In genomic region chr9:122912964-122913673, GRCh38 we compare ENCODE assay signal across 1 cellular context.
TF ChIP-seq lines count a peak whose summit lies in the region.

A gene with protein sequence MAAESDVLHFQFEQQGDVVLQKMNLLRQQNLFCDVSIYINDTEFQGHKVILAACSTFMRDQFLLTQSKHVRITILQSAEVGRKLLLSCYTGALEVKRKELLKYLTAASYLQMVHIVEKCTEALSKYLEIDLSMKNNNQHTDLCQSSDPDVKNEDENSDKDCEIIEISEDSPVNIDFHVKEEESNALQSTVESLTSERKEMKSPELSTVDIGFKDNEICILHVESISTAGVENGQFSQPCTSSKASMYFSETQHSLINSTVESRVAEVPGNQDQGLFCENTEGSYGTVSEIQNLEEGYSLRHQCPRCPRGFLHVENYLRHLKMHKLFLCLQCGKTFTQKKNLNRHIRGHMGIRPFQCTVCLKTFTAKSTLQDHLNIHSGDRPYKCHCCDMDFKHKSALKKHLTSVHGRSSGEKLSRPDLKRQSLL (minus strand): TSS chr9:122913323. CDS start chr9:122912072, 1,251 bp downstream.

TF ChIP-seq in K562, 482 proteins besides CTCF, POLR2A, EP300 and RAD21 (continued from another document and continues in another):
- TF ChIP-seq, protein P1, sequence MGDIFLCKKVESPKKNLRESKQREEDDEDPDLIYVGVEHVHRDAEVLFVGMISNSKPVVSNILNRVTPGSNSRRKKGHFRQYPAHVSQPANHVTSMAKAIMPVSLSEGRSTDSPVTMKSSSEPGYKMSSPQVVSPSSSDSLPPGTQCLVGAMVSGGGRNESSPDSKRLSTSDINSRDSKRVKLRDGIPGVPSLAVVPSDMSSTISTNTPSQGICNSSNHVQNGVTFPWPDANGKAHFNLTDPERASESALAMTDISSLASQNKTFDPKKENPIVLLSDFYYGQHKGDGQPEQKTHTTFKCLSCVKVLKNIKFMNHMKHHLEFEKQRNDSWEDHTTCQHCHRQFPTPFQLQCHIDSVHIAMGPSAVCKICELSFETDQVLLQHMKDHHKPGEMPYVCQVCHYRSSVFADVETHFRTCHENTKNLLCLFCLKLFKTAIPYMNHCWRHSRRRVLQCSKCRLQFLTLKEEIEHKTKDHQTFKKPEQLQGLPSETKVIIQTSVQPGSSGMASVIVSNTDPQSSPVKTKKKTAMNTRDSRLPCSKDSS (IDR thresholded peaks at IDR 0.05; ENCODE audit: low read depth, partially characterized antibody) = peak; percentile 27
- TF ChIP-seq CC2D1A (IDR thresholded peaks at IDR 0.05) (peak; percentile 73; the same call in 1 of the 2 replicates), NFRKB (IDR thresholded peaks at IDR 0.05; ENCODE audit: low read depth) (0 out of 2 replicates have a peak, but pooled peaks have one; percentile 65), BRD9 (IDR thresholded peaks at IDR 0.05; ENCODE audit: low read depth, partially characterized antibody) (peak; percentile 16), PML (IDR thresholded peaks at IDR 0.05; ENCODE audit: low read length) (peak; percentile 71; the same call in 1 of the 2 replicates), KDM5B (IDR thresholded peaks at IDR 0.05; ENCODE audit: insufficient replicate concordance, low read depth, low read length) (peak; percentile 48), SPI1 (IDR thresholded peaks at IDR 0.05; ENCODE audit: borderline replicate concordance, low read depth, low read length) (peak; percentile 91), ARID1B (IDR thresholded peaks at IDR 0.05) (no peak), ZBTB40 (IDR thresholded peaks at IDR 0.05) (peak; percentile 99), ZBTB40 (CRISPR knock-in tag; IDR thresholded peaks at IDR 0.05) (no peak), NR3C1 (CRISPR knock-in tag; IDR thresholded peaks at IDR 0.05) (no peak), FOSL1 (tag; conservative IDR thresholded peaks at IDR 0.05) (0 out of 2 replicates have a peak, but pooled peaks have one; percentile 30), TEAD4 (IDR thresholded peaks at IDR 0.05; ENCODE audit: low read length) (no peak; the same call in 1 of the 2 replicates), TEAD4 (CRISPR knock-in tag; IDR thresholded peaks at IDR 0.05; ENCODE audit: borderline replicate concordance) (no peak), MBD1 (CRISPR knock-in tag; IDR thresholded peaks at IDR 0.05) (no peak), SMAD4 (CRISPR knock-in tag; conservative IDR thresholded peaks at IDR 0.05) (peak; percentile 68; the same call in 1 of the 2 replicates), CXXC5 (CRISPR knock-in tag; IDR thresholded peaks at IDR 0.05) (peak; percentile 65), KAT8 (IDR thresholded peaks at IDR 0.05; ENCODE audit: low read depth) (no peak; the same call in 1 of the 2 replicates)
- TF ChIP-seq, protein P2, sequence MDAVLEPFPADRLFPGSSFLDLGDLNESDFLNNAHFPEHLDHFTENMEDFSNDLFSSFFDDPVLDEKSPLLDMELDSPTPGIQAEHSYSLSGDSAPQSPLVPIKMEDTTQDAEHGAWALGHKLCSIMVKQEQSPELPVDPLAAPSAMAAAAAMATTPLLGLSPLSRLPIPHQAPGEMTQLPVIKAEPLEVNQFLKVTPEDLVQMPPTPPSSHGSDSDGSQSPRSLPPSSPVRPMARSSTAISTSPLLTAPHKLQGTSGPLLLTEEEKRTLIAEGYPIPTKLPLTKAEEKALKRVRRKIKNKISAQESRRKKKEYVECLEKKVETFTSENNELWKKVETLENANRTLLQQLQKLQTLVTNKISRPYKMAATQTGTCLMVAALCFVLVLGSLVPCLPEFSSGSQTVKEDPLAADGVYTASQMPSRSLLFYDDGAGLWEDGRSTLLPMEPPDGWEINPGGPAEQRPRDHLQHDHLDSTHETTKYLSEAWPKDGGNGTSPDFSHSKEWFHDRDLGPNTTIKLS (IDR thresholded peaks at IDR 0.05; ENCODE audit: borderline replicate concordance, low read depth) = peak; percentile 38; the same call in 1 of the 2 replicates
- TF ChIP-seq, protein P3, sequence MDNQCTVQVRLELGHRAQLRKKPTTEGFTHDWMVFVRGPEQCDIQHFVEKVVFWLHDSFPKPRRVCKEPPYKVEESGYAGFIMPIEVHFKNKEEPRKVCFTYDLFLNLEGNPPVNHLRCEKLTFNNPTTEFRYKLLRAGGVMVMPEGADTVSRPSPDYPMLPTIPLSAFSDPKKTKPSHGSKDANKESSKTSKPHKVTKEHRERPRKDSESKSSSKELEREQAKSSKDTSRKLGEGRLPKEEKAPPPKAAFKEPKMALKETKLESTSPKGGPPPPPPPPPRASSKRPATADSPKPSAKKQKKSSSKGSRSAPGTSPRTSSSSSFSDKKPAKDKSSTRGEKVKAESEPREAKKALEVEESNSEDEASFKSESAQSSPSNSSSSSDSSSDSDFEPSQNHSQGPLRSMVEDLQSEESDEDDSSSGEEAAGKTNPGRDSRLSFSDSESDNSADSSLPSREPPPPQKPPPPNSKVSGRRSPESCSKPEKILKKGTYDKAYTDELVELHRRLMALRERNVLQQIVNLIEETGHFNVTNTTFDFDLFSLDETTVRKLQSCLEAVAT (IDR thresholded peaks at IDR 0.05) = 0 out of 4 replicates have a peak, but pooled peaks of 1 of the 2 experiments have one; percentile 41
